1 cellular context compared by ENCODE assay signal in the genomic region with DNA sequence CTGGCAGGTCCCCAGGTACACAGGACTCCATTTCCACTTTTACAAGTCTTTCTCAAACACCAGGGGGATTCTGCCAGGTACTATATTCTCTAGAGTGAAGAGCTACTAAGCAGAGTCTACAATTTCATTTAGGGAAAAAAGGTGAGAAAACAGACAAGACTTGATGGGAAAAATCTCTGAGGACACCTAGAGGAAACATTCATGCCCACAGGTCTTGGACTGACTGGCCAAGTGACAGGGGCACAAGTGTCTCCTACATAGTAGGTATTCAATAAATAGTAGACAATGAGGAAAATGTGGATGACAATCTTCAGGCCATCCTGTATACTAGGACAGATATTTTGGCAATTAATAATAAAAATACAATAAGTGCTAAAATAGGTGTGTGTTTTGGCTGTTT.
TF ChIP-seq lines count a peak whose summit lies in the region.

No MANE protein-coding gene starts in this region.

TF ChIP-seq in HCT116, 20 proteins besides CTCF, POLR2A, EP300 and RAD21:
- TF ChIP-seq SP1 (IDR thresholded peaks at IDR 0.05; ENCODE audit: low read depth) (no peak), ZFX (IDR thresholded peaks at IDR 0.05) (no peak), EGR1 (IDR thresholded peaks at IDR 0.05; ENCODE audit: low read depth) (no peak)
- TF ChIP-seq, protein P1, sequence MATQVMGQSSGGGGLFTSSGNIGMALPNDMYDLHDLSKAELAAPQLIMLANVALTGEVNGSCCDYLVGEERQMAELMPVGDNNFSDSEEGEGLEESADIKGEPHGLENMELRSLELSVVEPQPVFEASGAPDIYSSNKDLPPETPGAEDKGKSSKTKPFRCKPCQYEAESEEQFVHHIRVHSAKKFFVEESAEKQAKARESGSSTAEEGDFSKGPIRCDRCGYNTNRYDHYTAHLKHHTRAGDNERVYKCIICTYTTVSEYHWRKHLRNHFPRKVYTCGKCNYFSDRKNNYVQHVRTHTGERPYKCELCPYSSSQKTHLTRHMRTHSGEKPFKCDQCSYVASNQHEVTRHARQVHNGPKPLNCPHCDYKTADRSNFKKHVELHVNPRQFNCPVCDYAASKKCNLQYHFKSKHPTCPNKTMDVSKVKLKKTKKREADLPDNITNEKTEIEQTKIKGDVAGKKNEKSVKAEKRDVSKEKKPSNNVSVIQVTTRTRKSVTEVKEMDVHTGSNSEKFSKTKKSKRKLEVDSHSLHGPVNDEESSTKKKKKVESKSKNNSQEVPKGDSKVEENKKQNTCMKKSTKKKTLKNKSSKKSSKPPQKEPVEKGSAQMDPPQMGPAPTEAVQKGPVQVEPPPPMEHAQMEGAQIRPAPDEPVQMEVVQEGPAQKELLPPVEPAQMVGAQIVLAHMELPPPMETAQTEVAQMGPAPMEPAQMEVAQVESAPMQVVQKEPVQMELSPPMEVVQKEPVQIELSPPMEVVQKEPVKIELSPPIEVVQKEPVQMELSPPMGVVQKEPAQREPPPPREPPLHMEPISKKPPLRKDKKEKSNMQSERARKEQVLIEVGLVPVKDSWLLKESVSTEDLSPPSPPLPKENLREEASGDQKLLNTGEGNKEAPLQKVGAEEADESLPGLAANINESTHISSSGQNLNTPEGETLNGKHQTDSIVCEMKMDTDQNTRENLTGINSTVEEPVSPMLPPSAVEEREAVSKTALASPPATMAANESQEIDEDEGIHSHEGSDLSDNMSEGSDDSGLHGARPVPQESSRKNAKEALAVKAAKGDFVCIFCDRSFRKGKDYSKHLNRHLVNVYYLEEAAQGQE (IDR thresholded peaks at IDR 0.05; ENCODE audit: low read depth), result no peak
- TF ChIP-seq, protein P2, sequence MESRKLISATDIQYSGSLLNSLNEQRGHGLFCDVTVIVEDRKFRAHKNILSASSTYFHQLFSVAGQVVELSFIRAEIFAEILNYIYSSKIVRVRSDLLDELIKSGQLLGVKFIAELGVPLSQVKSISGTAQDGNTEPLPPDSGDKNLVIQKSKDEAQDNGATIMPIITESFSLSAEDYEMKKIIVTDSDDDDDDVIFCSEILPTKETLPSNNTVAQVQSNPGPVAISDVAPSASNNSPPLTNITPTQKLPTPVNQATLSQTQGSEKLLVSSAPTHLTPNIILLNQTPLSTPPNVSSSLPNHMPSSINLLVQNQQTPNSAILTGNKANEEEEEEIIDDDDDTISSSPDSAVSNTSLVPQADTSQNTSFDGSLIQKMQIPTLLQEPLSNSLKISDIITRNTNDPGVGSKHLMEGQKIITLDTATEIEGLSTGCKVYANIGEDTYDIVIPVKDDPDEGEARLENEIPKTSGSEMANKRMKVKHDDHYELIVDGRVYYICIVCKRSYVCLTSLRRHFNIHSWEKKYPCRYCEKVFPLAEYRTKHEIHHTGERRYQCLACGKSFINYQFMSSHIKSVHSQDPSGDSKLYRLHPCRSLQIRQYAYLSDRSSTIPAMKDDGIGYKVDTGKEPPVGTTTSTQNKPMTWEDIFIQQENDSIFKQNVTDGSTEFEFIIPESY (IDR thresholded peaks at IDR 0.05; ENCODE audit: extremely low read depth, insufficient replicate concordance, low read length), result no peak
TF ChIP-seq in HCT116: peak in this region for 0.
